ENCODE assay signal across 1 cellular context in the genomic region with DNA sequence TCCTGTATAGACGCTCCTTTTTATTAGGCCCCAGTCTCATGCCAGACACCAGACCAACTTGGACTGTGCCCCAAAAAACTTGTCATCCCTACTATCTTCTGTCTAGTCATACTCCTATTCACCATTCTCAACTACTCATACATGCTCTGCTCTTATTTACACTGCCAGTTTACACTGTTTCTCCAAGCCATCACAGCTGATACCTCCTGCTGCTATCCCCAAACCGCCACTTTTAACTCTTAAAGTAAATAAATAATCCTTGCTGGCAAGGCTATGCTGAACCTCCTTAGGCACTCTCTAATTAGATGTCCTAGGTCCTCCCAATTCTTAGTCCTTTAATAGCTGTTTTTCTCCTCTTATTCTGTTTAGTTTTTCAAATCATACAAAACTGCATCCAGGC.
TF ChIP-seq lines count a peak whose summit lies in the region.

No MANE protein-coding gene starts in this region.

TF ChIP-seq in HEK293, 187 proteins besides CTCF, POLR2A, EP300 and RAD21:
- TF ChIP-seq ZNF18 (tag by site-specific recombination; IDR thresholded peaks at IDR 0.05) (peak; percentile 78), GLIS1 (tag by site-specific recombination; IDR thresholded peaks at IDR 0.05) (peak; percentile 40), FEZF1 (tag by site-specific recombination; IDR thresholded peaks at IDR 0.05) (peak; percentile 7; the same call in 1 of the 2 replicates), WT1 (tag by site-specific recombination; IDR thresholded peaks at IDR 0.05) (peak; percentile 87)
